1 cellular context compared by ENCODE assay signal in genomic region chr9:90965911-90966290, GRCh38.
TF ChIP-seq lines count a peak whose summit lies in the region.

No MANE protein-coding gene starts in this region.

TF ChIP-seq in SK-N-SH, 30 proteins besides CTCF, POLR2A, EP300 and RAD21 (continued from another document):
- TF ChIP-seq, protein P1, sequence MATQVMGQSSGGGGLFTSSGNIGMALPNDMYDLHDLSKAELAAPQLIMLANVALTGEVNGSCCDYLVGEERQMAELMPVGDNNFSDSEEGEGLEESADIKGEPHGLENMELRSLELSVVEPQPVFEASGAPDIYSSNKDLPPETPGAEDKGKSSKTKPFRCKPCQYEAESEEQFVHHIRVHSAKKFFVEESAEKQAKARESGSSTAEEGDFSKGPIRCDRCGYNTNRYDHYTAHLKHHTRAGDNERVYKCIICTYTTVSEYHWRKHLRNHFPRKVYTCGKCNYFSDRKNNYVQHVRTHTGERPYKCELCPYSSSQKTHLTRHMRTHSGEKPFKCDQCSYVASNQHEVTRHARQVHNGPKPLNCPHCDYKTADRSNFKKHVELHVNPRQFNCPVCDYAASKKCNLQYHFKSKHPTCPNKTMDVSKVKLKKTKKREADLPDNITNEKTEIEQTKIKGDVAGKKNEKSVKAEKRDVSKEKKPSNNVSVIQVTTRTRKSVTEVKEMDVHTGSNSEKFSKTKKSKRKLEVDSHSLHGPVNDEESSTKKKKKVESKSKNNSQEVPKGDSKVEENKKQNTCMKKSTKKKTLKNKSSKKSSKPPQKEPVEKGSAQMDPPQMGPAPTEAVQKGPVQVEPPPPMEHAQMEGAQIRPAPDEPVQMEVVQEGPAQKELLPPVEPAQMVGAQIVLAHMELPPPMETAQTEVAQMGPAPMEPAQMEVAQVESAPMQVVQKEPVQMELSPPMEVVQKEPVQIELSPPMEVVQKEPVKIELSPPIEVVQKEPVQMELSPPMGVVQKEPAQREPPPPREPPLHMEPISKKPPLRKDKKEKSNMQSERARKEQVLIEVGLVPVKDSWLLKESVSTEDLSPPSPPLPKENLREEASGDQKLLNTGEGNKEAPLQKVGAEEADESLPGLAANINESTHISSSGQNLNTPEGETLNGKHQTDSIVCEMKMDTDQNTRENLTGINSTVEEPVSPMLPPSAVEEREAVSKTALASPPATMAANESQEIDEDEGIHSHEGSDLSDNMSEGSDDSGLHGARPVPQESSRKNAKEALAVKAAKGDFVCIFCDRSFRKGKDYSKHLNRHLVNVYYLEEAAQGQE (IDR thresholded peaks at IDR 0.05; ENCODE audit: low read depth, low read length) = no peak
- TF ChIP-seq JUND (IDR thresholded peaks at IDR 0.05) (no peak), EZH2phosphoT487 (IDR thresholded peaks at IDR 0.05; ENCODE audit: borderline replicate concordance, low read depth) (no peak), TEAD4 (IDR thresholded peaks at IDR 0.05; ENCODE audit: borderline replicate concordance, insufficient read depth) (no peak), ZBTB33 (IDR thresholded peaks at IDR 0.05; ENCODE audit: borderline replicate concordance, low read depth) (no peak), RFX5 (IDR thresholded peaks at IDR 0.05; ENCODE audit: low read length) (no peak), GABPA (IDR thresholded peaks at IDR 0.05; ENCODE audit: low read depth) (no peak), RCOR1 (IDR thresholded peaks at IDR 0.05; ENCODE audit: low read length) (no peak), NFIC (IDR thresholded peaks at IDR 0.05; ENCODE audit: borderline replicate concordance) (no peak), FOXJ3 (CRISPR knock-in tag; IDR thresholded peaks at IDR 0.05) (no peak), GATA2 (CRISPR knock-in tag; IDR thresholded peaks at IDR 0.05) (no peak)
- TF ChIP-seq, protein P2, sequence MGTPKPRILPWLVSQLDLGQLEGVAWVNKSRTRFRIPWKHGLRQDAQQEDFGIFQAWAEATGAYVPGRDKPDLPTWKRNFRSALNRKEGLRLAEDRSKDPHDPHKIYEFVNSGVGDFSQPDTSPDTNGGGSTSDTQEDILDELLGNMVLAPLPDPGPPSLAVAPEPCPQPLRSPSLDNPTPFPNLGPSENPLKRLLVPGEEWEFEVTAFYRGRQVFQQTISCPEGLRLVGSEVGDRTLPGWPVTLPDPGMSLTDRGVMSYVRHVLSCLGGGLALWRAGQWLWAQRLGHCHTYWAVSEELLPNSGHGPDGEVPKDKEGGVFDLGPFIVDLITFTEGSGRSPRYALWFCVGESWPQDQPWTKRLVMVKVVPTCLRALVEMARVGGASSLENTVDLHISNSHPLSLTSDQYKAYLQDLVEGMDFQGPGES (IDR thresholded peaks at IDR 0.05; ENCODE audit: low read depth, low read length) = no peak
- TF ChIP-seq, protein P3, sequence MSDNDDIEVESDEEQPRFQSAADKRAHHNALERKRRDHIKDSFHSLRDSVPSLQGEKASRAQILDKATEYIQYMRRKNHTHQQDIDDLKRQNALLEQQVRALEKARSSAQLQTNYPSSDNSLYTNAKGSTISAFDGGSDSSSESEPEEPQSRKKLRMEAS (IDR thresholded peaks at IDR 0.05; ENCODE audit: low read depth) = no peak
TF ChIP-seq in SK-N-SH: peak in this region for 0.
